24 cellular contexts compared by ENCODE assay signal in genomic region chr10:92897916-92898315, GRCh38. TPM values are rescaled to one million over a fixed set of nuclear protein-coding genes. Genes with fewer than 3 reads are reported as not detected.
DNase-seq lines count a peak whose midpoint lies in the region; ATAC-seq, FAIRE-seq and TF ChIP-seq lines count a peak whose summit lies in the region.
"Had no signal": no experiment of that assay in that cellular context is flagged by ENCODE, and none has a peak within 500 bp of the region (broad histone marks: within the 10 kb centered on the region; RNA-seq: fewer than 3 reads in every experiment).

No MANE protein-coding gene starts in this region.

- H3K56ac ChIP-seq in H9 (ENCODE audit: insufficient read length, low read depth, low read length) = no peak overlapping the region

- H4K8ac ChIP-seq in H9 (replicated peaks; ENCODE audit: insufficient read length, low read depth, low read length) = no peak overlapping the region

- WGBS in H9 (ENCODE audit: extremely low coverage, insufficient read length, low lambda C conversion rate) = no CpG with 5 or more reads among the region's 5 CpGs

- no peak overlapping the region for H3K4me3 ChIP-seq in GM23338
- H3K4me3 ChIP-seq: BLaER1, HAP-1 had no signal

- no peak overlapping the region for H4K91ac ChIP-seq in H9 (ENCODE audit: insufficient read length, low read depth, low read length)

- DNase-seq in GM23338 (ENCODE audit: low spot score) (no peak), HTR-8/SVneo (ENCODE audit: insufficient read length, low spot score) (no peak), RKO (ENCODE audit: low spot score) (peak; percentile 22), iris pigment epithelial cell (ENCODE audit: low read depth) (peak; percentile 10), H9 (no peak)
- DNase-seq: Calu3; CD4-positive, alpha-beta memory T cell; DMS53; IMR-90; MM.1S; NCI-H1092 treated with DMSO at 0.1 percent for 48 hours; NCI-H146; NCI-H2081 treated with DMSO at 0.1 percent for 48 hours; NCI-H510A; NCI-H774; RPMI8226; SHP77 treated with DMSO at 0.1 percent for 48 hours; SK-N-SH had no signal

- H3T11ph ChIP-seq in H9 (ENCODE audit: low read length) = no peak overlapping the region

- H2AK5ac ChIP-seq in H9 (ENCODE audit: insufficient read length, low read length) = no peak overlapping the region

- H3K4me3 Mint-ChIP-seq in GM23338 (no peak overlapping the region), H9 (no peak overlapping the region)
- H3K4me3 Mint-ChIP-seq: CD4-positive, alpha-beta memory T cell had no signal

- no peaks in the 10 kb centered on the region for H3K23me2 ChIP-seq in H9 (ENCODE audit: insufficient read length, low read depth, low read length, poor library complexity, severe bottlenecking)

- H3K9me2 ChIP-seq in GM23338 (ENCODE audit: insufficient read depth) = no peaks in the 10 kb centered on the region
- H3K9me2 ChIP-seq: SK-N-SH had no signal

- no peak overlapping the region for H3K23ac ChIP-seq in H9 (ENCODE audit: insufficient read length, low read depth, low read length)

- no peak overlapping the region for H3K9ac ChIP-seq in H9 (ENCODE audit: extremely low read depth, insufficient read length, low read length)
- H3K9ac ChIP-seq: BLaER1, SK-N-SH had no signal

- no peak overlapping the region for H2BK120ac ChIP-seq in H9 (ENCODE audit: low read depth, low read length, poor library complexity, severe bottlenecking)

- no peaks in the 10 kb centered on the region for H3K36me3 ChIP-seq in GM23338 (ENCODE audit: insufficient read depth)
- H3K36me3 ChIP-seq: HAP-1 had no signal

- no peaks in the 10 kb centered on the region for H4K20me1 ChIP-seq in GM23338 (replicated peaks; ENCODE audit: insufficient read depth)
- H4K20me1 ChIP-seq in H9 (ENCODE audit: control insufficient read depth, insufficient read depth, insufficient read length) = no peaks in the 10 kb centered on the region
- H4K20me1 ChIP-seq: BLaER1 had no signal

- H3K27me3 Mint-ChIP-seq in GM23338 (ENCODE audit: insufficient read depth, low read depth, poor library complexity) = peaks cover 1% of the 10 kb centered on the region
- no peaks in the 10 kb centered on the region for H3K27me3 Mint-ChIP-seq in H9 (ENCODE audit: low read depth)
- H3K27me3 Mint-ChIP-seq: CD4-positive, alpha-beta memory T cell had no signal

- H3K18ac ChIP-seq in H9 (ENCODE audit: insufficient read length, low read depth, low read length) = no peak overlapping the region

- no peak overlapping the region for H3K27ac ChIP-seq in GM23338 (ENCODE audit: low read depth)
- H3K27ac ChIP-seq in H9 (ENCODE audit: insufficient read length, low read depth, low read length) = no peak overlapping the region
- H3K27ac ChIP-seq: BLaER1 had no signal

- H3K14ac ChIP-seq in H9 (ENCODE audit: insufficient read depth, low read length) = no peak overlapping the region

- TF ChIP-seq CTCF in GM23338 (conservative IDR thresholded peaks at IDR 0.05; ENCODE audit: low read depth in 2 of 2) = no peak
- TF ChIP-seq CTCF in H9 (conservative IDR thresholded peaks at IDR 0.05) = no peak

- no peaks in the 10 kb centered on the region for H3K9me3 ChIP-seq in H9 (ENCODE audit: control insufficient read depth, low read depth, low read length)
- H3K9me3 ChIP-seq: BLaER1, HAP-1, SK-N-SH had no signal

- FAIRE-seq in HTR-8/SVneo (lab: Jason Lieb, UNC) = peak; percentile 23
- FAIRE-seq: GM12892, GM18507 had no signal

- H4K5ac ChIP-seq in H9 (ENCODE audit: insufficient read length, low read depth, low read length) = no peak overlapping the region

- H2BK15ac ChIP-seq in H9 (ENCODE audit: low read depth, low read length) = no peak overlapping the region

- H2BK5ac ChIP-seq in H9 (ENCODE audit: insufficient read length, low read length) = no peak overlapping the region

- H2AFZ ChIP-seq in GM23338 = no peak overlapping the region
- H2AFZ ChIP-seq in H9 (ENCODE audit: low read length) = no peak overlapping the region

- H3K4ac ChIP-seq in H9 (ENCODE audit: low read depth, low read length) = no peak overlapping the region

- H3K4me1 ChIP-seq in GM23338 (ENCODE audit: insufficient read depth) = peaks cover 31% of the 10 kb centered on the region
- H3K4me1 ChIP-seq in H9 (ENCODE audit: insufficient read depth, low read length) = peaks cover 3% of the 10 kb centered on the region; the same call in 1 of the 2 replicates

- H3K4me2 ChIP-seq in GM23338 = no peak overlapping the region
- no peak overlapping the region for H3K4me2 ChIP-seq in H9 (ENCODE audit: insufficient read depth, insufficient read length, low read length)
- H3K4me2 ChIP-seq: BLaER1, SK-N-SH had no signal

- H3K4me1 Mint-ChIP-seq in GM23338 (peaks cover 48% of the 10 kb centered on the region), H9 (peaks cover 36 to 45% of the 10 kb centered on the region in 2 experiments)

- H3K79me2 ChIP-seq in GM23338 (replicated peaks; ENCODE audit: insufficient read depth) = no peaks in the 10 kb centered on the region
- H3K79me2 ChIP-seq in H9 (ENCODE audit: insufficient read depth, low read length) = no peaks in the 10 kb centered on the region

- H3K9me3 Mint-ChIP-seq in GM23338 = no peaks in the 10 kb centered on the region
- no peaks in the 10 kb centered on the region for H3K9me3 Mint-ChIP-seq in H9

- H2BK20ac ChIP-seq in H9 (ENCODE audit: low read depth, low read length, poor library complexity, severe bottlenecking) = no peak overlapping the region

- no peaks in the 10 kb centered on the region for H3F3A ChIP-seq in GM23338 (replicated peaks; ENCODE audit: low read depth)

- ATAC-seq in GM23338 (no peak), HG03432 (IDR thresholded peaks at IDR 0.05; ENCODE audit: unreplicated experiment) (no peak), HG03097 (IDR thresholded peaks at IDR 0.05; ENCODE audit: low FRiP score, unreplicated experiment) (no peak)

- H3K36me3 Mint-ChIP-seq in GM23338 (ENCODE audit: low read depth) = no peaks in the 10 kb centered on the region
- peaks cover 0 to 3% (median 0%) of the 10 kb centered on the region in 3 experiments; a peak in 2 of 7 replicates for H3K36me3 Mint-ChIP-seq in H9 (ENCODE audit: insufficient read depth in 1 of 3, low read depth in 3 of 3)

- no peaks in the 10 kb centered on the region for H3K79me1 ChIP-seq in H9 (ENCODE audit: insufficient read depth, low read depth, low read length, poor library complexity, severe bottlenecking)

- H3K27me3 ChIP-seq in GM23338 (ENCODE audit: insufficient read depth) = no peaks in the 10 kb centered on the region
- no peaks in the 10 kb centered on the region; the same call in 1 of the 2 replicates for H3K27me3 ChIP-seq in H9 (ENCODE audit: insufficient read depth, low read length)
- H3K27me3 ChIP-seq: BLaER1 had no signal

- 0 out of 2 replicates have a peak overlapping the region, but pooled peaks have one; percentile 73 for H3K27ac Mint-ChIP-seq in GM23338
- peak overlapping the region in 1 of 3 experiments; percentile 36; a peak in 2 of 7 replicates for H3K27ac Mint-ChIP-seq in H9
- H3K27ac Mint-ChIP-seq: CD4-positive, alpha-beta memory T cell had no signal

- no peak overlapping the region for H2BK12ac ChIP-seq in H9 (ENCODE audit: insufficient read length, low read depth, low read length)

TF ChIP-seq in GM23338, 12 proteins besides CTCF, POLR2A, EP300 and RAD21 (continues in another document):
- TF ChIP-seq CREB1 (CRISPR knock-in tag; IDR thresholded peaks at IDR 0.05; ENCODE audit: low read depth) (no peak), REST (IDR thresholded peaks at IDR 0.05; ENCODE audit: unreplicated experiment) (no peak), NANOG (IDR thresholded peaks at IDR 0.05; ENCODE audit: borderline replicate concordance) (no peak), ZNF114 (CRISPR knock-in tag; IDR thresholded peaks at IDR 0.05) (no peak), ETS1 (IDR thresholded peaks at IDR 0.05) (no peak), STAT1 (IDR thresholded peaks at IDR 0.05; ENCODE audit: unreplicated experiment) (no peak), POLR2AphosphoS5 (IDR thresholded peaks at IDR 0.05; ENCODE audit: low read depth) (no peak), EZH2 (IDR thresholded peaks at IDR 0.05; ENCODE audit: low read depth, unreplicated experiment) (no peak), JUNB (IDR thresholded peaks at IDR 0.05; ENCODE audit: unreplicated experiment) (no peak), ZNF331 (CRISPR knock-in tag; IDR thresholded peaks at IDR 0.05; ENCODE audit: low read depth) (no peak)

RNA-seq across cellular contexts. Expression of gene EXOC6, which starts 49.6 kb away (rescaled TPM):
- total RNA-seq in GM23338 (2014; rRNA removed; shearing (Covaris generic)) = 5.0 and 6.6 TPM in 2 replicates
- polyA plus RNA-seq in GM23338 (2016; fragmentation: Nextera tagmentation; extraction: Ambion mirVana) = 4.6 and 6.0 TPM in 2 replicates
- total RNA-seq in H9 (2021) = 8.3 and 9.0 TPM in 2 replicates

Comparison
In these comparisons a context has a peak if more than half of its experiments do, and no peak if none do; other contexts are left out.
1. DNase-seq: peak in RKO (single experiment) and iris pigment epithelial cell (single experiment); none in GM23338 (single experiment), HTR-8/SVneo (single experiment) and H9 (single experiment).